ENCODE assay signal across 1 cellular context in the genomic region with DNA sequence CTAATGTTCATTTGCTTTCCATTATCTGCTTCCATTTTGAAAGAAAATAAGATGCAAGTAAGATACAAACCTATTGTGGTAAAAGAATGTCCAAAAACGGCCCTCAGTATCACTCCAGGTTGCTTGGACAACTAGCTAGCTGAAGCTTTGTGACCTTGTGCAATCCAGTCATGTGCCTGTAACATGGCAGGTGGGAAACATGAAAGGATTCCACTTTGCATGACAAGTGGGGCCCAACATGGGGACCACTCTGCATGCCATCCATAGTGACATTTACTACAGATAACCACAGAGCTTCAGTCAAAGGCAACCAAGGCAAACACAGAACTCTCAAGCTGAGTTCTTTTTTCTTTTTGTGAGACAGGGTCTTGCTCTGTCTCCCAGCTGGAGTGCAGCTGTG.
TF ChIP-seq lines count a peak whose summit lies in the region.

No MANE protein-coding gene starts in this region.

TF ChIP-seq in HepG2, 621 proteins besides CTCF, POLR2A, EP300 and RAD21 (continues in another document):
- TF ChIP-seq SOX13 (IDR thresholded peaks at IDR 0.05) (no peak), SOX13 (CRISPR knock-in tag; conservative IDR thresholded peaks at IDR 0.05 in 1 of 2, IDR thresholded peaks at IDR 0.05 in 1 of 2) (0 out of 4 replicates have a peak, but pooled peaks of 1 of the 2 experiments have one; percentile 32), ZNF775 (CRISPR knock-in tag; IDR thresholded peaks at IDR 0.05; ENCODE audit: borderline replicate concordance) (no peak), ARNT2 (CRISPR knock-in tag; IDR thresholded peaks at IDR 0.05; ENCODE audit: low read depth) (no peak), ZNF644 (CRISPR knock-in tag; IDR thresholded peaks at IDR 0.05; ENCODE audit: low read depth) (peak; percentile 96), HDAC1 (CRISPR knock-in tag; IDR thresholded peaks at IDR 0.05) (no peak), KLF13 (CRISPR knock-in tag; IDR thresholded peaks at IDR 0.05) (no peak), SNAPC5 (CRISPR knock-in tag; IDR thresholded peaks at IDR 0.05; ENCODE audit: borderline replicate concordance) (no peak), CCDC6 (CRISPR knock-in tag; IDR thresholded peaks at IDR 0.05) (no peak), ZNF12 (CRISPR knock-in tag; IDR thresholded peaks at IDR 0.05) (0 out of 2 replicates have a peak, but pooled peaks have one; percentile 40), ZNF761 (CRISPR knock-in tag; conservative IDR thresholded peaks at IDR 0.05) (no peak), ZNF609 (CRISPR knock-in tag; IDR thresholded peaks at IDR 0.05; ENCODE audit: borderline replicate concordance) (no peak), TCF7 (IDR thresholded peaks at IDR 0.05; ENCODE audit: low read depth) (peak; percentile 55), FOXK1 (CRISPR knock-in tag; IDR thresholded peaks at IDR 0.05; ENCODE audit: borderline replicate concordance, low read depth) (no peak), FOXA1 (IDR thresholded peaks at IDR 0.05) (no peak), FOXA1 (CRISPR knock-in tag; IDR thresholded peaks at IDR 0.05) (0 out of 2 replicates have a peak, but pooled peaks have one; percentile 40), ZNF234 (CRISPR knock-in tag; conservative IDR thresholded peaks at IDR 0.05) (no peak), ZNF670 (CRISPR knock-in tag; IDR thresholded peaks at IDR 0.05; ENCODE audit: borderline replicate concordance) (no peak), ZKSCAN1 (IDR thresholded peaks at IDR 0.05; ENCODE audit: low read length) (no peak), SOX5 (CRISPR knock-in tag; IDR thresholded peaks at IDR 0.05; ENCODE audit: borderline replicate concordance) (peak; percentile 35; the same call in 1 of the 2 replicates), HNF1A (IDR thresholded peaks at IDR 0.05; ENCODE audit: low read depth) (no peak), HNF1A (CRISPR knock-in tag; IDR thresholded peaks at IDR 0.05; ENCODE audit: borderline replicate concordance) (no peak), SNAPC4 (CRISPR knock-in tag; IDR thresholded peaks at IDR 0.05) (no peak), MTA1 (CRISPR knock-in tag; IDR thresholded peaks at IDR 0.05; ENCODE audit: borderline replicate concordance) (no peak), TCF7L2 (IDR thresholded peaks at IDR 0.05; ENCODE audit: low read depth, low read length) (no peak), BHLHE40 (IDR thresholded peaks at IDR 0.05; ENCODE audit: low read length) (peak; percentile 89), SP4 (CRISPR knock-in tag; IDR thresholded peaks at IDR 0.05) (no peak), HNRNPK (IDR thresholded peaks at IDR 0.05; ENCODE audit: low read depth, low read length, poor library complexity, severe bottlenecking) (no peak), NBN (conservative IDR thresholded peaks at IDR 0.05) (no peak), BORCS8-MEF2B (CRISPR knock-in tag; IDR thresholded peaks at IDR 0.05) (no peak), ZFYVE20 (CRISPR knock-in tag; IDR thresholded peaks at IDR 0.05; ENCODE audit: borderline replicate concordance, low read depth) (no peak), USF2 (IDR thresholded peaks at IDR 0.05; ENCODE audit: low read depth, low read length) (no peak), USF2 (CRISPR knock-in tag; IDR thresholded peaks at IDR 0.05; ENCODE audit: borderline replicate concordance) (peak; percentile 16; the same call in 1 of the 2 replicates), SKI (IDR thresholded peaks at IDR 0.05; ENCODE audit: partially characterized antibody) (no peak), XBP1 (CRISPR knock-in tag; IDR thresholded peaks at IDR 0.05) (no peak)
- TF ChIP-seq, protein P1, sequence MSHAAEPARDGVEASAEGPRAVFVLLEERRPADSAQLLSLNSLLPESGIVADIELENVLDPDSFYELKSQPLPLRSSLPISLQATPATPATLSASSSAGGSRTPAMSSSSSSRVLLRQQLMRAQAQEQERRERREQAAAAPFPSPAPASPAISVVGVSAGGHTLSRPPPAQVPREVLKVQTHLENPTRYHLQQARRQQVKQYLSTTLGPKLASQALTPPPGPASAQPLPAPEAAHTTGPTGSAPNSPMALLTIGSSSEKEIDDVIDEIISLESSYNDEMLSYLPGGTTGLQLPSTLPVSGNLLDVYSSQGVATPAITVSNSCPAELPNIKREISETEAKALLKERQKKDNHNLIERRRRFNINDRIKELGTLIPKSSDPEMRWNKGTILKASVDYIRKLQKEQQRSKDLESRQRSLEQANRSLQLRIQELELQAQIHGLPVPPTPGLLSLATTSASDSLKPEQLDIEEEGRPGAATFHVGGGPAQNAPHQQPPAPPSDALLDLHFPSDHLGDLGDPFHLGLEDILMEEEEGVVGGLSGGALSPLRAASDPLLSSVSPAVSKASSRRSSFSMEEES (CRISPR knock-in tag; IDR thresholded peaks at IDR 0.05): peak; percentile 76; the same call in 1 of the 2 replicates
- TF ChIP-seq, protein P2, sequence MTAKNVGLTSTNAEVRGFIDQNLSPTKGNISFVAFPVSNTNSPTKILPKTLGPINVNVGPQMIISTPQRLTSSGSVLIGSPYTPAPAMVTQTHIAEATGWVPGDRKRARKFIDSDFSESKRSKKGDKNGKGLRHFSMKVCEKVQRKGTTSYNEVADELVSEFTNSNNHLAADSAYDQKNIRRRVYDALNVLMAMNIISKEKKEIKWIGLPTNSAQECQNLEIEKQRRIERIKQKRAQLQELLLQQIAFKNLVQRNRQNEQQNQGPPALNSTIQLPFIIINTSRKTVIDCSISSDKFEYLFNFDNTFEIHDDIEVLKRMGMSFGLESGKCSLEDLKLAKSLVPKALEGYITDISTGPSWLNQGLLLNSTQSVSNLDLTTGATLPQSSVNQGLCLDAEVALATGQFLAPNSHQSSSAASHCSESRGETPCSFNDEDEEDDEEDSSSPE (CRISPR knock-in tag; IDR thresholded peaks at IDR 0.05): no peak
